Comparison of ENCODE assay signal across 8 cellular contexts in the genomic region with DNA sequence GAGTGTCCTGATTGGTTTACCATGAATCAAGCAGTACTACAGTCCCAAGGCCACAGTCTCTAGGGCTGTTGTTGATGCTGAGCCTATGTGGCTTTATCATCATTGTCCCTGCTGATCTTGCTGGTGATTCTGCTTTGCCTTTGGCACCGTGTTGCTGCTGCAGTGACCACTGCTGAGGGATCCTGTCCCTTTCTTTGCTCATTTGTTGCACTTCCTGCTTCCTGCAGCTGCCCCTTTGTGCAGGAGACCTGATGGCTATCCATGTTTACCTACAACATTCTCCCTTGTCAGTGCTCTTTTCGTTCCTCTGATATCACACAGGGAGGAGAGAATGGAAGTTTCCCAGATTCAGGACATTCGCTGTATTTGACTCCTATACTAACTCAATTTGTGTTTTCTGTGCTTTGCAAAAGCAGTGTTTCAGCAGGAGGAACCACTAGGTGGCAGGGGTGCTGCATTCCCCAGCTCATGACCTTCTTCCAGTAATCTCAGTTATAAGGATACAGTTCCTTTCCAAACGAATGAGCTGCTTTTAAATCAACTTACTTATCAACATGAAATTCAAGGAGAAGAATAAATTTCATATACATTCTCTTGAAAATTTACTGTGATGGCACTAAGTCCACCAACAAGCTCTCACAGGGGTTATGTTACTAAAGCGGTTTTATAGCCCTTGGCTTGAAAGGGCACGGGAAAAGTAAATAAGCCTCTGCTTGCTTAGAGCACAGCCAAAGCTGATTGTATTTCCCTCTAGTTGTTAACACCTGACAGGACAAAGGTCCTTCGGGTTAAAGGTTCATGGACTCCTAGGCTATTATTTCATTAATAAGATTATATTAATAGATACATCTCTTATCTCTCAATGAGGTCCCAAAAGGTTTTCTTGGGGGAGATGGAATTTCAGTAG. TPM values are rescaled to one million over a fixed set of nuclear protein-coding genes. Genes with fewer than 3 reads are reported as not detected.
DNase-seq lines count a peak whose midpoint lies in the region; ATAC-seq, FAIRE-seq and TF ChIP-seq lines count a peak whose summit lies in the region.

No MANE protein-coding gene starts in this region.

- H3K9me3 ChIP-seq in MG63: no peaks in the 10 kb centered on the region

- peak; percentile 52 for FAIRE-seq in GM18507 (lab: Jason Lieb, UNC)

- in situ Hi-C loops in astrocyte of the spinal cord (cut with HindIII; ENCODE audit: low sequenced_read_pairs): no loop called here

- no peaks in the 10 kb centered on the region for H3K36me3 ChIP-seq in MG63

- DNase-seq in AG08396 (ENCODE audit: low spot score) (peak; percentile 60), GM18507 (ENCODE audit: extremely low spot score, insufficient read length, low read depth) (no peak), MG63 (peak; percentile 52), T-helper 1 cell (peak in 4 of 5 donors; percentile 31 to 59 (median 49)), astrocyte of the spinal cord (ENCODE audit: low read depth, low spot score) (peak; percentile 75), hypothalamus (lab: John Stamatoyannopoulos, UW) (peak in 40 of 51 donors; percentile 1 to 77 (median 35)), sciatic nerve (ENCODE audit: low spot score) (peak; percentile 79)

- no peaks in the 10 kb centered on the region for H3K27me3 ChIP-seq in MG63

- H3K4me3 ChIP-seq in MG63: no peak overlapping the region
- H3K4me3 ChIP-seq in astrocyte of the spinal cord (ENCODE audit: low read depth, low read length): no peak overlapping the region

- intact Hi-C loops in sciatic nerve (cut with DNase I): no loop called here

- peak; percentile 88 for ATAC-seq in sciatic nerve
- no peak for ATAC-seq in HG02970 (IDR thresholded peaks at IDR 0.05; ENCODE audit: low FRiP score, unreplicated experiment)

- TF ChIP-seq CTCF in astrocyte of the spinal cord (IDR thresholded peaks at IDR 0.05; ENCODE audit: low read depth, low read length): peak; percentile 93

RNA-seq across cellular contexts. Expression of a gene that starts 9.7 kb away (rescaled TPM):
- total RNA-seq in MG63 (2014; rRNA removed; shearing (Covaris generic); ENCODE audit: low replicate concordance): 31.3 and 101 TPM in 2 replicates
- 32.2 TPM for total RNA-seq in sciatic nerve

RNA-seq across cellular contexts. Expression of a gene that starts 44.2 kb away (rescaled TPM):
- total RNA-seq in MG63 (2014; rRNA removed; shearing (Covaris generic); ENCODE audit: low replicate concordance): 18.4 and 33.9 TPM in 2 replicates
- 162 TPM for total RNA-seq in sciatic nerve
